ENCODE assay signal across 14 cellular contexts in genomic region chr5:80139573-80139972, GRCh38.
DNase-seq lines count a peak whose midpoint lies in the region; ATAC-seq and TF ChIP-seq lines count a peak whose summit lies in the region.
"Had no signal": no experiment of that assay in that cellular context is flagged by ENCODE, and none has a peak within 500 bp of the region (broad histone marks: within the 10 kb centered on the region; RNA-seq: fewer than 3 reads in every experiment).

No MANE protein-coding gene starts in this region.

- H3F3A ChIP-seq in GM23338 (replicated peaks; ENCODE audit: low read depth) = peaks cover 36% of the 10 kb centered on the region
- peaks cover 72% of the 10 kb centered on the region for H3F3A ChIP-seq in SU-DHL-6 (ENCODE audit: insufficient read depth)
- peaks cover 88% of the 10 kb centered on the region for H3F3A ChIP-seq in neural progenitor cell (ENCODE audit: low read depth)

- H3K9me2 ChIP-seq in GM23338 (ENCODE audit: insufficient read depth) (no peaks in the 10 kb centered on the region), SU-DHL-6 (replicated peaks; ENCODE audit: insufficient read depth, low read length) (no peaks in the 10 kb centered on the region)

- H3K79me2 ChIP-seq in GM23338 (replicated peaks; ENCODE audit: insufficient read depth) = no peaks in the 10 kb centered on the region
- H3K79me2 ChIP-seq in SU-DHL-6 (ENCODE audit: insufficient read depth, low read length) = no peaks in the 10 kb centered on the region; the same call in 1 of the 2 replicates
- peaks cover 3% of the 10 kb centered on the region for H3K79me2 ChIP-seq in neural progenitor cell (ENCODE audit: low read depth)
- H3K79me2 ChIP-seq: parathyroid adenoma had no signal

- H4K20me1 ChIP-seq in GM23338 (replicated peaks; ENCODE audit: insufficient read depth) = no peaks in the 10 kb centered on the region
- no peaks in the 10 kb centered on the region for H4K20me1 ChIP-seq in SU-DHL-6 (ENCODE audit: low read depth, low read length)
- peaks cover 15% of the 10 kb centered on the region for H4K20me1 ChIP-seq in neural progenitor cell (ENCODE audit: low read depth)

- H3K9ac ChIP-seq in SU-DHL-6 (ENCODE audit: low read length) (no peak overlapping the region), neural progenitor cell (no peak overlapping the region)
- H3K9ac ChIP-seq: parathyroid adenoma had no signal

- H3K4me3 ChIP-seq in GM23338 (no peak overlapping the region), SU-DHL-6 (ENCODE audit: insufficient read depth, low read length, poor library complexity, severe bottlenecking) (no peak overlapping the region), neural progenitor cell (no peak overlapping the region)
- no peak overlapping the region for H3K4me3 ChIP-seq in effector memory CD4-positive, alpha-beta T cell (ENCODE audit: insufficient read depth, low read depth, low read length, poor library complexity, severe bottlenecking)
- H3K4me3 ChIP-seq: gastrocnemius medialis, stomach had no signal

- H3K27ac ChIP-seq in GM23338 (ENCODE audit: low read depth) (peak overlapping the region; percentile 96), SU-DHL-6 (ENCODE audit: low read depth, low read length) (peak overlapping the region; percentile 93), neural progenitor cell (no peak overlapping the region)
- peak overlapping the region; percentile 58 for H3K27ac ChIP-seq in effector memory CD4-positive, alpha-beta T cell (ENCODE audit: insufficient read depth, low read length, poor library complexity, severe bottlenecking)
- H3K27ac ChIP-seq: parathyroid adenoma had no signal

- ATAC-seq in GM23338 = no peak
- ATAC-seq: gastrocnemius medialis, left lobe of liver, Right ventricle myocardium inferior had no signal

- H2AFZ ChIP-seq in GM23338 (no peak overlapping the region), SU-DHL-6 (ENCODE audit: low read depth, low read length, severe bottlenecking) (no peak overlapping the region), neural progenitor cell (replicated peaks) (no peak overlapping the region)
- H2AFZ ChIP-seq: parathyroid adenoma had no signal

- H3K4me2 ChIP-seq in GM23338 (peak overlapping the region; percentile 37), SU-DHL-6 (ENCODE audit: low read depth, low read length, poor library complexity, severe bottlenecking) (no peak overlapping the region), neural progenitor cell (peak overlapping the region; percentile 8)

- H3K36me3 ChIP-seq in GM23338 (ENCODE audit: insufficient read depth) = peaks cover 4% of the 10 kb centered on the region; the same call in 1 of the 2 replicates
- peaks cover 12% of the 10 kb centered on the region for H3K36me3 ChIP-seq in SU-DHL-6 (ENCODE audit: low read length)
- peaks cover 19% of the 10 kb centered on the region for H3K36me3 ChIP-seq in effector memory CD4-positive, alpha-beta T cell (ENCODE audit: control insufficient read depth, insufficient read depth, low read length)
- no peaks in the 10 kb centered on the region for H3K36me3 ChIP-seq in neural progenitor cell
- H3K36me3 ChIP-seq: gastrocnemius medialis had no signal

- H3K4me3 Mint-ChIP-seq in GM23338 (no peak overlapping the region; the same call in 2 of the 3 replicates), neural progenitor cell (no peak overlapping the region)

- peaks cover 10% of the 10 kb centered on the region for H3K27me3 Mint-ChIP-seq in GM23338 (ENCODE audit: insufficient read depth, low read depth, poor library complexity)
- peaks cover 8% of the 10 kb centered on the region for H3K27me3 Mint-ChIP-seq in neural progenitor cell (ENCODE audit: insufficient read depth, low read depth)

- no peaks in the 10 kb centered on the region for H3K9me3 ChIP-seq in SU-DHL-6 (ENCODE audit: insufficient read depth, low read length)
- H3K9me3 ChIP-seq in effector memory CD4-positive, alpha-beta T cell (ENCODE audit: control insufficient read depth, low read length) = no peaks in the 10 kb centered on the region
- H3K9me3 ChIP-seq in neural progenitor cell (ENCODE audit: low read depth) = no peaks in the 10 kb centered on the region
- H3K9me3 ChIP-seq: Caco-2, gastrocnemius medialis, stomach had no signal

- H3K4me1 ChIP-seq in GM23338 (ENCODE audit: insufficient read depth) (peaks cover 71% of the 10 kb centered on the region), neural progenitor cell (peaks cover 48% of the 10 kb centered on the region)
- H3K4me1 ChIP-seq in effector memory CD4-positive, alpha-beta T cell (ENCODE audit: control insufficient read depth, insufficient read depth, low read length, poor library complexity, severe bottlenecking) = peaks cover 60% of the 10 kb centered on the region
- H3K4me1 ChIP-seq: Caco-2, parathyroid adenoma had no signal

- no peaks in the 10 kb centered on the region for H3K27me3 ChIP-seq in GM23338 (ENCODE audit: insufficient read depth)
- H3K27me3 ChIP-seq in SU-DHL-6 (ENCODE audit: low read length) = no peaks in the 10 kb centered on the region
- no peaks in the 10 kb centered on the region for H3K27me3 ChIP-seq in effector memory CD4-positive, alpha-beta T cell (replicated peaks; ENCODE audit: control insufficient read depth, insufficient read depth, low read length, poor library complexity, severe bottlenecking)
- no peaks in the 10 kb centered on the region for H3K27me3 ChIP-seq in neural progenitor cell
- H3K27me3 ChIP-seq: gastrocnemius medialis, stomach had no signal

- H3K9me3 Mint-ChIP-seq in GM23338 (no peaks in the 10 kb centered on the region; the same call in 1 of the 3 replicates), neural progenitor cell (no peaks in the 10 kb centered on the region)

- H3K36me3 Mint-ChIP-seq in GM23338 (ENCODE audit: low read depth) (peaks cover 35% of the 10 kb centered on the region), neural progenitor cell (peaks cover 7% of the 10 kb centered on the region)

- no peak for TF ChIP-seq CTCF in GM23338 (conservative IDR thresholded peaks at IDR 0.05; ENCODE audit: low read depth in 2 of 2)
- TF ChIP-seq CTCF in SU-DHL-6 (IDR thresholded peaks at IDR 0.05; ENCODE audit: insufficient read depth, low read length, poor library complexity, severe bottlenecking) = no peak
- TF ChIP-seq CTCF in neural progenitor cell (IDR thresholded peaks at IDR 0.05) = no peak

- DNase-seq in GM23338 (ENCODE audit: low spot score) = no peak
- DNase-seq in effector memory CD4-positive, alpha-beta T cell = no peak
- no peak for DNase-seq in neural progenitor cell (ENCODE audit: low spot score)
- no peak for DNase-seq in central memory CD4-positive, alpha-beta T cell
- DNase-seq in stimulated activated CD4-positive, alpha-beta T cell treated with anti-CD3 and anti-CD28 coated beads, Interleukin-4, amount 100 ng/mL, for 1 hour = no peak
- no peak for DNase-seq in EL
- DNase-seq: Caco-2, gastrocnemius medialis, NCI-H774, stomach had no signal

- peak overlapping the region; percentile 78 for H3K27ac Mint-ChIP-seq in GM23338
- H3K27ac Mint-ChIP-seq in neural progenitor cell = no peak overlapping the region

- H3K4me1 Mint-ChIP-seq in GM23338 (peaks cover 87% of the 10 kb centered on the region), neural progenitor cell (peaks cover 34% of the 10 kb centered on the region)

TF ChIP-seq in GM23338, 12 proteins besides CTCF, POLR2A, EP300 and RAD21 (continues in another document):
- TF ChIP-seq ZNF114 (CRISPR knock-in tag; IDR thresholded peaks at IDR 0.05) = no peak
- no peak for TF ChIP-seq EZH2phosphoT487 (IDR thresholded peaks at IDR 0.05; ENCODE audit: unreplicated experiment)
- TF ChIP-seq STAT1 (IDR thresholded peaks at IDR 0.05; ENCODE audit: unreplicated experiment) = no peak
- no peak for TF ChIP-seq EZH2 (IDR thresholded peaks at IDR 0.05; ENCODE audit: low read depth, unreplicated experiment)
- TF ChIP-seq NANOG (IDR thresholded peaks at IDR 0.05; ENCODE audit: borderline replicate concordance) = no peak
- TF ChIP-seq REST (IDR thresholded peaks at IDR 0.05; ENCODE audit: unreplicated experiment) = no peak
- no peak for TF ChIP-seq POLR2AphosphoS5 (IDR thresholded peaks at IDR 0.05; ENCODE audit: low read depth)
- TF ChIP-seq ZNF331 (CRISPR knock-in tag; IDR thresholded peaks at IDR 0.05; ENCODE audit: low read depth) = no peak
- TF ChIP-seq ETS1 (IDR thresholded peaks at IDR 0.05) = no peak
